Comparison of ENCODE assay signal across 26 cellular contexts in the genomic region with DNA sequence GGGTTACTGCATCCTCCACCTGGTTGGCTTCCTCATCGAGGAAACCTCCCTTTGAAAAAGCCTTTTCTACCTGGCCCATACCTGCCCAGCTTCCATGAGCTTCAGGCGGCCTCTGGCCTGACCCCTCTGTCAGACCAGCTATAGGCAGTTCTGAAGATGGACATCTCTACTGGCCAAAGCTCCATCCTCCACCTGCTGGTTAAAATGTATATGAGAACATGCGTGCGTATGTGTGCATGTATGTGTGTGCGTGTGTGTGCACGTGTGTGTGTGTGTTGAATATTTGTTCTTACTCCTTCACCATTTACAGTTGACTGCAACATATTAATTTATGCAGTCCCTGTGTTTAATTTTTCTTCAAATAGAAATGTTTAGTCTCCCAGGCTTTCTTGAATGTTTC.
"Had no signal": no experiment of that assay in that cellular context is flagged by ENCODE, and none has a peak within 500 bp of the region (broad histone marks: within the 10 kb centered on the region; RNA-seq: fewer than 3 reads in every experiment).

No MANE protein-coding gene starts in this region.

- H3K27ac ChIP-seq: epithelial cell of prostate, esophagus muscularis mucosa, foreskin keratinocyte, heart right ventricle, left lung, prostate gland, skin epidermis, spleen, testis, tibial nerve, upper lobe of left lung had no signal

- DNase-seq: cortex of kidney; effector memory CD8-positive, alpha-beta T cell; foreskin keratinocyte; glutamatergic neuron; heart right ventricle; hippocampal formation; left cardiac atrium; left lung; mesendoderm; midbrain; naive thymus-derived CD8-positive, alpha-beta T cell; nephron progenitor cell; nucleus accumbens; right cardiac atrium; spleen; stimulated activated CD4-positive, alpha-beta T cell treated with anti-CD3 and anti-CD28 coated beads, Interleukin-4, amount 100 ng/mL, for 4 hours; stimulated activated naive CD8-positive, alpha-beta T cell treated with anti-CD3 and anti-CD28 coated beads, Interleukin-15, Interleukin-2, amounts not matched to agents 100 U/mL and 50 U/mL, for 24 hours; substantia nigra; testis; upper lobe of left lung had no signal

- ATAC-seq: effector memory CD8-positive, alpha-beta T cell; foreskin keratinocyte; heart right ventricle; left cardiac atrium; left lung; naive thymus-derived CD8-positive, alpha-beta T cell; right cardiac atrium; stimulated activated memory B cell treated with anti-CD40 and anti-IgM and Interleukin-4, amounts not matched to agents 10 μg/mL and 1 μg/mL and 100 μg/mL, for 72 hours; stimulated activated naive CD8-positive, alpha-beta T cell treated with anti-CD3 and anti-CD28 coated beads, Interleukin-15, Interleukin-2, amounts not matched to agents 100 U/mL and 50 U/mL, for 24 hours had no signal

- H3K27ac Mint-ChIP-seq: effector memory CD8-positive, alpha-beta T cell; stimulated activated memory B cell treated with anti-CD40 and anti-IgM and Interleukin-4, amounts not matched to agents 10 μg/mL and 1 μg/mL and 100 μg/mL, for 72 hours had no signal

- H3K4me1 ChIP-seq: foreskin keratinocyte, left lung, prostate gland, spleen, testis, tibial nerve, upper lobe of left lung had no signal

- H3K9me3 ChIP-seq: esophagus muscularis mucosa, prostate gland, testis, upper lobe of left lung had no signal

- H3K4me3 ChIP-seq: esophagus muscularis mucosa, heart right ventricle, left lung, prostate gland, skin epidermis, spleen, testis, tibial nerve, upper lobe of left lung had no signal

- H3K4me3 Mint-ChIP-seq: effector memory CD8-positive, alpha-beta T cell; naive thymus-derived CD8-positive, alpha-beta T cell; nephron progenitor cell; stimulated activated memory B cell treated with anti-CD40 and anti-IgM and Interleukin-4, amounts not matched to agents 10 μg/mL and 1 μg/mL and 100 μg/mL, for 72 hours had no signal

- H3K4me1 Mint-ChIP-seq: naive thymus-derived CD8-positive, alpha-beta T cell; nephron progenitor cell; stimulated activated memory B cell treated with anti-CD40 and anti-IgM and Interleukin-4, amounts not matched to agents 10 μg/mL and 1 μg/mL and 100 μg/mL, for 72 hours had no signal

- H3K27me3 Mint-ChIP-seq: effector memory CD8-positive, alpha-beta T cell; stimulated activated memory B cell treated with anti-CD40 and anti-IgM and Interleukin-4, amounts not matched to agents 10 μg/mL and 1 μg/mL and 100 μg/mL, for 72 hours had no signal

- H3K36me3 Mint-ChIP-seq: stimulated activated memory B cell treated with anti-CD40 and anti-IgM and Interleukin-4, amounts not matched to agents 10 μg/mL and 1 μg/mL and 100 μg/mL, for 72 hours had no signal

- H3K36me3 ChIP-seq: esophagus muscularis mucosa, heart right ventricle, left lung, prostate gland, spleen, tibial nerve, upper lobe of left lung had no signal

- H3K27me3 ChIP-seq: esophagus muscularis mucosa, foreskin keratinocyte, heart right ventricle, left lung, testis, tibial nerve, upper lobe of left lung had no signal
